11 cellular contexts compared by ENCODE assay signal in the genomic region with DNA sequence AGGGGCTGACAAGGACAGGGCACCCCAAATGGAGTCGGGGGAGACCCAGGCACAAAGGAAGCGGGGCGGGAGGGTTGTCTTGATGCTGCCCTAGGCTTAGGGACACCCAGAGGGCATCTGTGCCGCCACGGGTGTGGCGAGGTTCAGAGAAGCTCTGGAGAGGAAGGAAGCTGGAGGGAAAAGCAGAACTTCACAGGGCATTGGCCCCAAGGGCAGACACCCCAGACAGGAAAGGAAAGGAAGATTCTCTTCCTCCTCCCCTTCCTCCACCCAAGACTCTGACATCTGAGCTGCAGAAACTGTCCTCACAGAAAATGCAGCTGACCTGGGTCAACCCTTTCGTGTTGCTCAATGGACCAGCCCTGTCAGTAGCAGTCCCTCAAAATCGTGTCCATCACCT. TPM values are rescaled to one million over a fixed set of nuclear protein-coding genes. Genes with fewer than 3 reads are reported as not detected.
A peak's percentile ranks its signal among the peaks of the same experiment; 100 is the strongest.
DNase-seq lines count a peak whose midpoint lies in the region; ATAC-seq and TF ChIP-seq lines count a peak whose summit lies in the region.
"Had no signal": no experiment of that assay in that cellular context is flagged by ENCODE, and none has a peak within 500 bp of the region (broad histone marks: within the 10 kb centered on the region; RNA-seq: fewer than 3 reads in every experiment).

No MANE protein-coding gene starts in this region.

- H3K27me3 Mint-ChIP-seq in activated T-cell treated with anti-CD3 and anti-CD28 coated beads, Interleukin-2, amount 50 U/mL, for 72 hours (ENCODE audit: low read depth): no peaks in the 10 kb centered on the region
- no peaks in the 10 kb centered on the region for H3K27me3 Mint-ChIP-seq in activated CD4-positive, alpha-beta memory T cell treated with anti-CD3 and anti-CD28 coated beads for 36 hours
- H3K27me3 Mint-ChIP-seq: effector memory CD8-positive, alpha-beta T cell had no signal

- H3K4me1 Mint-ChIP-seq in activated T-cell treated with anti-CD3 and anti-CD28 coated beads, Interleukin-2, amount 50 U/mL, for 72 hours (ENCODE audit: low read depth): peaks cover 76% of the 10 kb centered on the region
- H3K4me1 Mint-ChIP-seq in activated CD4-positive, alpha-beta memory T cell treated with anti-CD3 and anti-CD28 coated beads for 36 hours (ENCODE audit: low read depth): peaks cover 57% of the 10 kb centered on the region

- peaks cover under 1 to 7% of the 10 kb centered on the region in 2 donors for H3K36me3 Mint-ChIP-seq in activated T-cell treated with anti-CD3 and anti-CD28 coated beads, Interleukin-2, amount 50 U/mL, for 72 hours (ENCODE audit: insufficient read depth in 2 of 2)
- peaks cover 13% of the 10 kb centered on the region for H3K36me3 Mint-ChIP-seq in activated CD4-positive, alpha-beta memory T cell treated with anti-CD3 and anti-CD28 coated beads for 36 hours

- 75 to 98% methylated on average over 6 to 8 of the region's 8 CpGs for WGBS in transverse colon (ENCODE audit: low coverage in 1 of 2), 2 donors

- POLR2A ChIA-PET in activated CD4-positive, alpha-beta memory T cell treated with anti-CD3 and anti-CD28 coated beads for 36 hours (lab: Charles Lee): interaction anchor here (1.2 to 2.6 kb wide), 2 partner anchors 14 to 26 kb away, joined by 4 to 23 read pairs; partner anchors contain the start of gene DNMT3A

- H3K9me3 Mint-ChIP-seq in activated T-cell treated with anti-CD3 and anti-CD28 coated beads, Interleukin-2, amount 50 U/mL, for 72 hours: no peaks in the 10 kb centered on the region
- H3K9me3 Mint-ChIP-seq in activated CD4-positive, alpha-beta memory T cell treated with anti-CD3 and anti-CD28 coated beads for 36 hours: no peaks in the 10 kb centered on the region
- H3K9me3 Mint-ChIP-seq: effector memory CD8-positive, alpha-beta T cell had no signal

- DNase-seq in activated T-cell treated with anti-CD3 and anti-CD28 coated beads, Interleukin-2, amount 50 U/mL, for 72 hours: no peak
- DNase-seq in activated T-cell treated with anti-CD3 and anti-CD28 coated beads for 4 hours (no peak), iris pigment epithelial cell (ENCODE audit: low read depth) (peak; percentile 23), transverse colon (no peak), NCI-H1092 (lab: John Stamatoyannopoulos, UW) (no peak), germinal center (ENCODE audit: low spot score) (no peak)
- no peak for DNase-seq in activated CD4-positive, alpha-beta memory T cell treated with anti-CD3 and anti-CD28 coated beads for 36 hours
- DNase-seq: effector memory CD8-positive, alpha-beta T cell; NCI-H1105 treated with DMSO at 0.1 percent for 48 hours had no signal

- H3K27ac ChIP-seq in transverse colon: peak overlapping the region; percentile 57 to 76 (median 62)

- in situ Hi-C loops in transverse colon (cut with MboI; ENCODE audit: low pct_ligation_motif_present in 1 of 4, low pct_unique_long_range_greater_than_20kb in 1 of 4, low sequenced_read_pairs in 3 of 4): no loop called here

- H3K4me3 Mint-ChIP-seq in activated T-cell treated with anti-CD3 and anti-CD28 coated beads, Interleukin-2, amount 50 U/mL, for 72 hours: no peak overlapping the region
- H3K4me3 Mint-ChIP-seq in activated CD4-positive, alpha-beta memory T cell treated with anti-CD3 and anti-CD28 coated beads for 36 hours: no peak overlapping the region

- H3K4me1 ChIP-seq in transverse colon: peaks cover 31 to 46% (median 38%) of the 10 kb centered on the region in 4 donors

- no peaks in the 10 kb centered on the region for H3K36me3 ChIP-seq in transverse colon
- H3K36me3 ChIP-seq: HAP-1 had no signal

- intact Hi-C loops in activated CD4-positive, alpha-beta memory T cell treated with anti-CD3 and anti-CD28 coated beads for 36 hours (cut with micrococcal nuclease): no loop called here
- intact Hi-C loops in transverse colon (cut with DNase I; ENCODE audit: low total_unique reads): no loop called here

- H3K4me3 ChIP-seq in transverse colon: no peak overlapping the region
- H3K4me3 ChIP-seq: HAP-1 had no signal

- no peaks in the 10 kb centered on the region for H3K27me3 ChIP-seq in transverse colon

- peak overlapping the region; percentile 70 for H3K27ac Mint-ChIP-seq in activated T-cell treated with anti-CD3 and anti-CD28 coated beads, Interleukin-2, amount 50 U/mL, for 72 hours
- peak overlapping the region; percentile 95 for H3K27ac Mint-ChIP-seq in activated CD4-positive, alpha-beta memory T cell treated with anti-CD3 and anti-CD28 coated beads for 36 hours

- ATAC-seq in activated T-cell treated with anti-CD3 and anti-CD28 coated beads, Interleukin-2, amount 50 U/mL, for 72 hours (replicated peaks in 1 of 2): no peak
- no peak for ATAC-seq in HG02571 (IDR thresholded peaks at IDR 0.05; ENCODE audit: unreplicated experiment)
- ATAC-seq: effector memory CD8-positive, alpha-beta T cell had no signal

- H3K9me3 ChIP-seq in transverse colon: no peaks in the 10 kb centered on the region
- H3K9me3 ChIP-seq: HAP-1 had no signal

- TF ChIP-seq CTCF in transverse colon (IDR thresholded peaks at IDR 0.05): no peak

- TF ChIP-seq EP300 in transverse colon (IDR thresholded peaks at IDR 0.05; ENCODE audit: low read depth): no peak

- CTCF ChIA-PET in activated CD4-positive, alpha-beta memory T cell treated with anti-CD3 and anti-CD28 coated beads for 36 hours (lab: Charles Lee): interaction anchor here (0.6 to 5.1 kb wide), 3 partner anchors 9 to 387 kb away, joined by 3 to 37 read pairs (median 3); no protein-coding TSS in a partner anchor

- no peak for TF ChIP-seq POLR2A in transverse colon (IDR thresholded peaks at IDR 0.05)

RNA-seq across cellular contexts. Expression of gene DNMT3A, which starts 25.6 kb away (rescaled TPM):
- total RNA-seq in activated T-cell treated with anti-CD3 and anti-CD28 coated beads, Interleukin-2, amount 50 U/mL, for 72 hours: 100 to 1,000 TPM in 1 of 2 donors, 10 to 100 TPM in 1; 90.2 to 108 TPM
- 10 to 100 TPM; 52.0 to 52.5 TPM for total RNA-seq in activated CD4-positive, alpha-beta memory T cell treated with anti-CD3 and anti-CD28 coated beads for 36 hours
- total RNA-seq in transverse colon: 10 to 100 TPM; 16.1 to 33.7 (median 21.0) TPM
